ENCODE assay signal across 25 cellular contexts in the genomic region with DNA sequence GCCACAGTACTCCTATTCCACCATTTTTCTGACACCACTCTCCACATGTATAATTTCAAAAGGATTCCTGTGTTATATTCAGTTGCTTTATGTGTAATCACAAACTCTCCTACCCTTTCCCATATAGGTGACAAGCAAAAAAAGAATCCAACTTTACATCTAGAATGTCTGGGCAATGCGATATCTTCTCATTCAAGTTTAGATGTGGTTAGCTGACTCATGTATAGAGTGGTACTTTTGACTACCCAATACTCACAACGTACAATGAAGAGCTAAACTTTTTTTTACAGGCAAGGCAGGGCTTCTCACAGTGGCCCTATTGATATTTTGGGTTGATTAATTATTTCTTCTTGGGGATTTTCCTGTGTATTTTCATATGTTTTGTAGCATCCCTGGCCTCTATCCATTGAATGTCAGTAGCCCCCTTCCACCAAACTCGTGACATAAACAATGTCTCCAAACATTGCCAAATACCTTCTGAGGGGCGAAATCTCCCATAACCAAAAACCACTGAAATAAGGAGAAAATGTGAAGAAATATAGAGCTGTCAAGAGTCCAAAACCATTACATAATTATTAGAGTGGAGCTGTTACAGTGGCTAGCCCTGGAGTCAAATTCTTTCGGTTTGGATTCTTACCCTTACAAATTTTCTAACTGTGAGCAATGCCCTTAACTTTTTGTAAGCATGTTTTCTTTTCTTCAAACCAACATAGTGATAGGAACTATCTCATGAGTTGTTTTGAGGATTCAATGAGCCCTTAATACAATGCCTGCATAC.
DNase-seq lines count a peak whose midpoint lies in the region; ATAC-seq, FAIRE-seq and TF ChIP-seq lines count a peak whose summit lies in the region.
"Had no signal": no experiment of that assay in that cellular context is flagged by ENCODE, and none has a peak within 500 bp of the region (broad histone marks: within the 10 kb centered on the region; RNA-seq: fewer than 3 reads in every experiment).

No MANE protein-coding gene starts in this region.

- no peaks in the 10 kb centered on the region for H3K4me1 Mint-ChIP-seq in activated T-cell treated with anti-CD3 and anti-CD28 coated beads, Interleukin-2, amount 50 U/mL, for 4 hours (ENCODE audit: low read depth)
- H3K4me1 Mint-ChIP-seq: activated B cell treated with CpG ODN at 0.5 μM for 24 hours; nephron; stimulated activated effector memory CD8-positive, alpha-beta T cell treated with anti-CD3 and anti-CD28 coated beads, Interleukin-12 subunit alpha, Interleukin-12 subunit beta, amount 100 ng/mL, for 72 hours had no signal

- no peak overlapping the region for H3K4me3 ChIP-seq in epithelial cell of esophagus (ENCODE audit: low read length)
- H3K4me3 ChIP-seq: A549, BLaER1 had no signal

- ATAC-seq in activated T-cell treated with anti-CD3 and anti-CD28 coated beads, Interleukin-2, amount 50 U/mL, for 4 hours: no peak
- ATAC-seq in GM19452 (IDR thresholded peaks at IDR 0.05; ENCODE audit: unreplicated experiment): no peak
- ATAC-seq: A549; HCT116; left colon; stimulated activated effector memory CD8-positive, alpha-beta T cell treated with anti-CD3 and anti-CD28 coated beads, Interleukin-12 subunit alpha, Interleukin-12 subunit beta, amount 100 ng/mL, for 72 hours had no signal

- FAIRE-seq in RCC 7860 (lab: Jason Lieb, UNC): no peak
- no peak for FAIRE-seq in HTR-8/SVneo (lab: Jason Lieb, UNC)
- FAIRE-seq: A549, GM19239 had no signal

- no peaks in the 10 kb centered on the region for H3K27me3 Mint-ChIP-seq in activated T-cell treated with anti-CD3 and anti-CD28 coated beads, Interleukin-2, amount 50 U/mL, for 4 hours (ENCODE audit: low read depth)
- H3K27me3 Mint-ChIP-seq: activated B cell treated with CpG ODN at 0.5 μM for 24 hours; activated CD4-positive, alpha-beta memory T cell treated with anti-CD3 and anti-CD28 coated beads for 36 hours; IgD-negative memory B cell had no signal

- DNase-seq in COLO829 (ENCODE audit: low spot score): peak; percentile 65
- DNase-seq in HCEC 1CT: peak; percentile 17
- DNase-seq in RCC 7860 (ENCODE audit: low spot score): peak; percentile 32
- peak; percentile 26 for DNase-seq in epithelial cell of esophagus (ENCODE audit: low read depth)
- DNase-seq in T1000 (lab: John Stamatoyannopoulos, UW): no peak
- DNase-seq in activated T-cell treated with anti-CD3 and anti-CD28 coated beads, Interleukin-2, amount 50 U/mL, for 4 hours: no peak
- DNase-seq in HTR-8/SVneo (ENCODE audit: insufficient read length, low spot score): no peak
- DNase-seq: activated B cell treated with CpG ODN at 0.5 μM for 24 hours; activated CD4-positive, alpha-beta memory T cell treated with anti-CD3 and anti-CD28 coated beads for 36 hours; activated naive CD4-positive, alpha-beta T cell; amniotic stem cell; cerebellar nuclear complex; glutamatergic neuron; left colon; NCI-H1694 treated with DMSO at 0.1 percent for 48 hours; NCI-H2227 treated with DMSO at 0.1 percent for 48 hours; NCI-H774 had no signal

- no peak for TF ChIP-seq CTCF in epithelial cell of esophagus (IDR thresholded peaks at IDR 0.05; ENCODE audit: insufficient read depth, low read depth, low read length, missing control alignments)

- no peak overlapping the region for H3K4me3 Mint-ChIP-seq in activated T-cell treated with anti-CD3 and anti-CD28 coated beads, Interleukin-2, amount 50 U/mL, for 4 hours
- H3K4me3 Mint-ChIP-seq: activated B cell treated with CpG ODN at 0.5 μM for 24 hours; activated CD4-positive, alpha-beta memory T cell treated with anti-CD3 and anti-CD28 coated beads for 36 hours; IgD-negative memory B cell; nephron; stimulated activated effector memory CD8-positive, alpha-beta T cell treated with anti-CD3 and anti-CD28 coated beads, Interleukin-12 subunit alpha, Interleukin-12 subunit beta, amount 100 ng/mL, for 72 hours had no signal

- H3K36me3 Mint-ChIP-seq in activated T-cell treated with anti-CD3 and anti-CD28 coated beads, Interleukin-2, amount 50 U/mL, for 4 hours (ENCODE audit: insufficient read depth): no peaks in the 10 kb centered on the region
- H3K36me3 Mint-ChIP-seq: activated CD4-positive, alpha-beta memory T cell treated with anti-CD3 and anti-CD28 coated beads for 36 hours; IgD-negative memory B cell; stimulated activated effector memory CD8-positive, alpha-beta T cell treated with anti-CD3 and anti-CD28 coated beads, Interleukin-12 subunit alpha, Interleukin-12 subunit beta, amount 100 ng/mL, for 72 hours had no signal

- H3K9me3 Mint-ChIP-seq in activated T-cell treated with anti-CD3 and anti-CD28 coated beads, Interleukin-2, amount 50 U/mL, for 4 hours: no peaks in the 10 kb centered on the region
- H3K9me3 Mint-ChIP-seq: nephron had no signal

Comparison
In these comparisons a context has a peak if more than half of its experiments do, and no peak if none do; other contexts are left out.
1. DNase-seq: peak in COLO829 (single experiment), HCEC 1CT (single experiment), RCC 7860 (single experiment) and epithelial cell of esophagus (single experiment); none in T1000 (single experiment), activated T-cell treated with anti-CD3 and anti-CD28 coated beads, Interleukin-2, amount 50 U/mL, for 4 hours (single experiment) and HTR-8/SVneo (single experiment).